ENCODE assay signal across 10 cellular contexts in the genomic region with DNA sequence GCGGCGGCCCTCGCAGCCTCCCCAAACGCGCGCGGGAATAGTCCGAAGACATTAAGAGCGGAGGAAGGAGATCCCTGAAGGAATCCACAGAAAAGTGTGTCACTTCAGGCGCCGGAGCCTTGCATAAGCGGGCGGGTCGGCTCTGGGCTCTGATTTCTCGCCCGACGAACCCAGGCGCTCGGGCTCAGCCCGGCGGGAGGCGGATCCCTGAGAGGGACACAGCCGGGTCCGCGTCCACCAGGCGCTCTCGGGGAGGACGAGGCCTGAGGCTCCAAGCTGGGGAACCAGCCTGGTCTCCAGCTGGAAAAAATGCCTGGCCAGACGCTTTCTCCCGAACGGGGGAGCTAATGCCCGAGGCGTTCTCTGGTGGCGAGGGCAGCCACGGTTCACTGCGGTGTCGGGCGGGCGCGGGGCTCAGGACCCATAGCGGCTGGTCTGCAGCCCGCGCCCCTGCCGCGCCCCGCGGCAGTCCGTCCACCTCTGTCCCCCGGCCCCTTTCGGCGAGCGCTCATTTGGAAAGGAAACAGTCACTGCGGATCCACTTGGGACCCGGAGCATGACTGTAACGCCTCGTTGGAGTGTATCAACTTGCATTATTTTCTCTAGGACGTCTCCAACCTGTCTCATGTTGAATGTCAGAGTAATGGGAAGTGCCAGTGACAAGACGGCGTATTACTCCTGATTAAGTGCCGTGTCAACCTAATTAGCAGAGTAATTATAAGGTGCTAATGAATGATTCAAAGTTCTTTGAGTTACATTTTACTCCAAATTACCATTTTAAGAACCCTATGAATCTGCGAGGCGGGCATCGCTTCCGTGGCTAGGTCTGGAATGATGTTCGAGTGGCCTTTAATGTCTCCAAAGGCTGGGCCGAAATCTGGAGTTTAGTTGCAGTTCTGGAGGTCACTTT. TPM values are rescaled to one million over a fixed set of nuclear protein-coding genes. Genes with fewer than 3 reads are reported as not detected.
A peak's percentile ranks its signal among the peaks of the same experiment; 100 is the strongest.
DNase-seq lines count a peak whose midpoint lies in the region; ATAC-seq and TF ChIP-seq lines count a peak whose summit lies in the region.
"Had no signal": no experiment of that assay in that cellular context is flagged by ENCODE, and none has a peak within 500 bp of the region (broad histone marks: within the 10 kb centered on the region; RNA-seq: fewer than 3 reads in every experiment).

No MANE protein-coding gene starts in this region.

- H3K27ac Mint-ChIP-seq in activated CD4-positive, alpha-beta T cell treated with anti-CD3 and anti-CD28 coated beads, Interleukin-2, amount 10 ng/mL, durations not matched to agents 7 days and 5 days, result peak overlapping the region; percentile 80
- H3K27ac Mint-ChIP-seq in activated T-helper 1 cell treated with anti-CD3 and anti-CD28 coated beads, Interleukin-12 subunit alpha, Interleukin-12 subunit beta, Interleukin-2, Interleukin-4 antibody, amounts not matched to agents 30 ng/mL and 10 ng/mL and 1 ng/mL, durations not matched to agents 14 hours and 24 hours and 36 hours, result peak overlapping the region; percentile 81

- TF ChIP-seq EP300 in suprapubic skin (IDR thresholded peaks at IDR 0.05), result no peak

- peaks cover 100% of the 10 kb centered on the region for H3K27me3 ChIP-seq in suprapubic skin

- no peak for DNase-seq in activated CD4-positive, alpha-beta T cell treated with anti-CD3 and anti-CD28 coated beads, Interleukin-2, amount 10 ng/mL, durations not matched to agents 7 days and 5 days
- DNase-seq in activated CD4-positive, alpha-beta T cell treated with anti-CD3 and anti-CD28 coated beads, Interleukin-2, amount 50 U/mL, for 4 hours, result no peak
- DNase-seq in activated T-helper 1 cell treated with anti-CD3 and anti-CD28 coated beads, Interleukin-12 subunit alpha, Interleukin-12 subunit beta, Interleukin-2, Interleukin-4 antibody, amounts not matched to agents 30 ng/mL and 10 ng/mL and 1 ng/mL, durations not matched to agents 14 hours and 24 hours and 36 hours (ENCODE audit: low spot score), result no peak
- DNase-seq in islet precursor cell, result peak; percentile 77
- no peak for DNase-seq in suprapubic skin (ENCODE audit: low spot score in 2 of 2)
- DNase-seq in pons (ENCODE audit: low spot score), result no peak
- no peak for DNase-seq in DMS79 (lab: John Stamatoyannopoulos, UW)
- DNase-seq: amniotic stem cell, small intestine had no signal

- CTCF ChIA-PET in activated CD4-positive, alpha-beta T cell treated with anti-CD3 and anti-CD28 coated beads, Interleukin-2, amount 10 ng/mL, durations not matched to agents 7 days and 5 days (lab: Charles Lee), result interaction anchor here (2.4 kb wide), 1 partner anchor 11 kb away, joined by 9 read pairs; no protein-coding TSS in a partner anchor

- peaks cover 46% of the 10 kb centered on the region for H3K4me1 ChIP-seq in suprapubic skin

- no peaks in the 10 kb centered on the region for H3K36me3 ChIP-seq in suprapubic skin

- intact Hi-C loops in activated T-helper 1 cell treated with anti-CD3 and anti-CD28 coated beads, Interleukin-12 subunit alpha, Interleukin-12 subunit beta, Interleukin-2, Interleukin-4 antibody, amounts not matched to agents 30 ng/mL and 10 ng/mL and 1 ng/mL, durations not matched to agents 14 hours and 24 hours and 36 hours (cut with micrococcal nuclease), result no loop called here

- H3K36me3 Mint-ChIP-seq in activated CD4-positive, alpha-beta T cell treated with anti-CD3 and anti-CD28 coated beads, Interleukin-2, amount 10 ng/mL, durations not matched to agents 7 days and 5 days (ENCODE audit: low read depth), result peaks cover 9% of the 10 kb centered on the region
- no peaks in the 10 kb centered on the region for H3K36me3 Mint-ChIP-seq in activated T-helper 1 cell treated with anti-CD3 and anti-CD28 coated beads, Interleukin-12 subunit alpha, Interleukin-12 subunit beta, Interleukin-2, Interleukin-4 antibody, amounts not matched to agents 30 ng/mL and 10 ng/mL and 1 ng/mL, durations not matched to agents 14 hours and 24 hours and 36 hours (ENCODE audit: low read depth)

- no peaks in the 10 kb centered on the region for H3K9me3 Mint-ChIP-seq in activated CD4-positive, alpha-beta T cell treated with anti-CD3 and anti-CD28 coated beads, Interleukin-2, amount 10 ng/mL, durations not matched to agents 7 days and 5 days
- H3K9me3 Mint-ChIP-seq in activated T-helper 1 cell treated with anti-CD3 and anti-CD28 coated beads, Interleukin-12 subunit alpha, Interleukin-12 subunit beta, Interleukin-2, Interleukin-4 antibody, amounts not matched to agents 30 ng/mL and 10 ng/mL and 1 ng/mL, durations not matched to agents 14 hours and 24 hours and 36 hours, result peaks cover 8% of the 10 kb centered on the region

- H3K9me3 ChIP-seq in suprapubic skin, result no peaks in the 10 kb centered on the region

- peaks cover 21% of the 10 kb centered on the region for H3K4me1 Mint-ChIP-seq in activated CD4-positive, alpha-beta T cell treated with anti-CD3 and anti-CD28 coated beads, Interleukin-2, amount 10 ng/mL, durations not matched to agents 7 days and 5 days
- peaks cover 12% of the 10 kb centered on the region for H3K4me1 Mint-ChIP-seq in activated T-helper 1 cell treated with anti-CD3 and anti-CD28 coated beads, Interleukin-12 subunit alpha, Interleukin-12 subunit beta, Interleukin-2, Interleukin-4 antibody, amounts not matched to agents 30 ng/mL and 10 ng/mL and 1 ng/mL, durations not matched to agents 14 hours and 24 hours and 36 hours (ENCODE audit: low read depth)

- peak overlapping the region; percentile 65 for H3K4me3 Mint-ChIP-seq in activated CD4-positive, alpha-beta T cell treated with anti-CD3 and anti-CD28 coated beads, Interleukin-2, amount 10 ng/mL, durations not matched to agents 7 days and 5 days
- H3K4me3 Mint-ChIP-seq in activated T-helper 1 cell treated with anti-CD3 and anti-CD28 coated beads, Interleukin-12 subunit alpha, Interleukin-12 subunit beta, Interleukin-2, Interleukin-4 antibody, amounts not matched to agents 30 ng/mL and 10 ng/mL and 1 ng/mL, durations not matched to agents 14 hours and 24 hours and 36 hours, result peak overlapping the region; percentile 19

- peaks cover 86% of the 10 kb centered on the region for H3K27me3 Mint-ChIP-seq in activated CD4-positive, alpha-beta T cell treated with anti-CD3 and anti-CD28 coated beads, Interleukin-2, amount 10 ng/mL, durations not matched to agents 7 days and 5 days
- H3K27me3 Mint-ChIP-seq in activated T-helper 1 cell treated with anti-CD3 and anti-CD28 coated beads, Interleukin-12 subunit alpha, Interleukin-12 subunit beta, Interleukin-2, Interleukin-4 antibody, amounts not matched to agents 30 ng/mL and 10 ng/mL and 1 ng/mL, durations not matched to agents 14 hours and 24 hours and 36 hours (ENCODE audit: insufficient read depth), result peaks cover 84% of the 10 kb centered on the region

- TF ChIP-seq POLR2A in suprapubic skin (IDR thresholded peaks at IDR 0.05), result no peak

- 4% methylated on average over 27 of the region's 66 CpGs for WGBS in suprapubic skin

- H3K4me3 ChIP-seq in suprapubic skin, result peak overlapping the region; percentile 43

- ATAC-seq in GM18520 (IDR thresholded peaks at IDR 0.05; ENCODE audit: unreplicated experiment), result no peak

- no peak for TF ChIP-seq CTCF in suprapubic skin (IDR thresholded peaks at IDR 0.05)

- POLR2A ChIA-PET in activated CD4-positive, alpha-beta T cell treated with anti-CD3 and anti-CD28 coated beads, Interleukin-2, amount 10 ng/mL, durations not matched to agents 7 days and 5 days (lab: Charles Lee), result no interaction called here

- no peak overlapping the region for H3K27ac ChIP-seq in suprapubic skin

RNA-seq across cellular contexts. Expression of a gene that starts 1.6 kb away (rescaled TPM):
- not detected for total RNA-seq in activated CD4-positive, alpha-beta T cell treated with anti-CD3 and anti-CD28 coated beads, Interleukin-2, amount 10 ng/mL, durations not matched to agents 7 days and 5 days
- not detected in 2 replicates for total RNA-seq in activated T-helper 1 cell treated with anti-CD3 and anti-CD28 coated beads, Interleukin-12 subunit alpha, Interleukin-12 subunit beta, Interleukin-2, Interleukin-4 antibody, amounts not matched to agents 30 ng/mL and 10 ng/mL and 1 ng/mL, durations not matched to agents 14 hours and 24 hours and 36 hours
- total RNA-seq in suprapubic skin, result not detected
